7 cellular contexts compared by ENCODE assay signal in the genomic region with DNA sequence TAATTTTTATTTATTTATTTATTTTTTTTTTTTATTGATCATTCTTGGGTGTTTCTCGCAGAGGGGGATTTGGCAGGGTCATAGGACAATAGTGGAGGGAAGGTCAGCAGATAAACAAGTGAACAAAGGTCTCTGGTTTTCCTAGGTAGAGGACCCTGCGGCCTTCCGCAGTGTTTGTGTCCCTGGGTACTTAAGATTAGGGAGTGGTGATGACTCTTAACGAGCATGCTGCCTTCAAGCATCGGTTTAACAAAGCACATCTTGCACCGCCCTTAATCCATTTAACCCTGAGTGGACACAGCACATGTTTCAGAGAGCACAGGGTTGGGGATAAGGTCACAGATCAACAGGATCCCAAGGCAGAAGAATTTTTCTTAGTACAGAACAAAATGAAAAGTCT. TPM values are rescaled to one million over a fixed set of nuclear protein-coding genes. Genes with fewer than 3 reads are reported as not detected.
A peak's percentile ranks its signal among the peaks of the same experiment; 100 is the strongest.
DNase-seq lines count a peak whose midpoint lies in the region; ATAC-seq, FAIRE-seq and TF ChIP-seq lines count a peak whose summit lies in the region.
"Not testable (repeated sequence)": the region's sequence is repeated elsewhere in the genome, so short reads cannot be mapped to it uniquely, and the experiment has no call there.

No MANE protein-coding gene starts in this region.

- POLR2A ChIA-PET in RWPE1 (lab: Yijun Ruan, JAX; ENCODE audit: low non-redundant PET); endothelial cell of umbilical vein (lab: Charles Lee): not testable (repeated sequence)

- not testable (repeated sequence) for ATAC-seq in GM23338; stimulated activated effector memory CD8-positive, alpha-beta T cell treated with anti-CD3 and anti-CD28 coated beads, Interleukin-12 subunit alpha, Interleukin-12 subunit beta, amount 100 ng/mL, for 72 hours
- peak; percentile 9 for ATAC-seq in left ventricle myocardium superior

- H3K79me2 ChIP-seq in GM23338 (replicated peaks; ENCODE audit: insufficient read depth); endothelial cell of umbilical vein (ENCODE audit: control insufficient read depth, insufficient read depth, low read length); neural cell (replicated peaks; ENCODE audit: insufficient read depth, low read length): not testable (repeated sequence)

- not testable (repeated sequence) for FAIRE-seq in endothelial cell of umbilical vein (lab: Jason Lieb, UNC)

- not testable (repeated sequence) for H3K4me2 ChIP-seq in GM23338; endothelial cell of umbilical vein (ENCODE audit: insufficient read depth, low read length); neural cell (ENCODE audit: low read length)

- not testable (repeated sequence) for H3K9me3 ChIP-seq in endothelial cell of umbilical vein (replicated peaks; ENCODE audit: control insufficient read depth, insufficient read depth, low read length); neural cell (ENCODE audit: low read length)

- H3K4me1 Mint-ChIP-seq in GM23338, result peaks cover 15% of the 10 kb centered on the region
- peaks cover 31% of the 10 kb centered on the region for H3K4me1 Mint-ChIP-seq in stimulated activated effector memory CD8-positive, alpha-beta T cell treated with anti-CD3 and anti-CD28 coated beads, Interleukin-12 subunit alpha, Interleukin-12 subunit beta, amount 100 ng/mL, for 72 hours

- H4K20me1 ChIP-seq in GM23338 (replicated peaks; ENCODE audit: insufficient read depth); endothelial cell of umbilical vein (replicated peaks; ENCODE audit: control insufficient read depth, extremely low read depth, insufficient read depth, low read length); neural cell (ENCODE audit: insufficient read depth): not testable (repeated sequence)

- not testable (repeated sequence) for H3K9me1 ChIP-seq in endothelial cell of umbilical vein (replicated peaks; ENCODE audit: control insufficient read depth, extremely low read depth, insufficient read depth, low read length)

- not testable (repeated sequence) for H3K4me1 ChIP-seq in GM23338 (ENCODE audit: insufficient read depth); endothelial cell of umbilical vein (ENCODE audit: control insufficient read depth, extremely low read depth, insufficient read depth, low read length)

- not testable (repeated sequence) for H3K9me2 ChIP-seq in GM23338 (ENCODE audit: insufficient read depth); neural cell (ENCODE audit: insufficient read depth, low read length)

- BruUV-seq in endothelial cell of umbilical vein (replicated peaks; lab: Mats Ljungman, UMichigan), result TSS peak; percentile 27

- dilution Hi-C loops in endothelial cell of umbilical vein (cut with MboI; ENCODE audit: extremely low pct_ligation_motif_present, low sequenced_read_pairs), result not testable (repeated sequence)

- not testable (repeated sequence) for TF ChIP-seq EP300 in neural cell (conservative IDR thresholded peaks at IDR 0.05; ENCODE audit: poor library complexity, severe bottlenecking)

- TF ChIP-seq CTCF in GM23338 (conservative IDR thresholded peaks at IDR 0.05; ENCODE audit: low read depth in 2 of 2); RWPE1 (conservative IDR thresholded peaks at IDR 0.05; ENCODE audit: low read depth); astrocyte of the cerebellum (IDR thresholded peaks at IDR 0.05; ENCODE audit: low read depth, low read length, missing control alignments); endothelial cell of umbilical vein (IDR thresholded peaks at IDR 0.05; ENCODE audit: extremely low read depth in 1 of 2, insufficient read depth in 1 of 2, low read depth in 1 of 2, low read length in 2 of 2); neural cell (IDR thresholded peaks at IDR 0.05; ENCODE audit: poor library complexity, severe bottlenecking): not testable (repeated sequence)

- H3K9me3 Mint-ChIP-seq in GM23338, result peaks cover 19% of the 10 kb centered on the region
- H3K9me3 Mint-ChIP-seq in stimulated activated effector memory CD8-positive, alpha-beta T cell treated with anti-CD3 and anti-CD28 coated beads, Interleukin-12 subunit alpha, Interleukin-12 subunit beta, amount 100 ng/mL, for 72 hours, result not testable (repeated sequence)

- not testable (repeated sequence) for TF ChIP-seq POLR2A in endothelial cell of umbilical vein (IDR thresholded peaks at IDR 0.05; ENCODE audit: low read depth, low read length)

- H3K27ac Mint-ChIP-seq in GM23338; stimulated activated effector memory CD8-positive, alpha-beta T cell treated with anti-CD3 and anti-CD28 coated beads, Interleukin-12 subunit alpha, Interleukin-12 subunit beta, amount 100 ng/mL, for 72 hours: not testable (repeated sequence)

- H2AFZ ChIP-seq in GM23338; endothelial cell of umbilical vein (ENCODE audit: low read depth, low read length); neural cell (ENCODE audit: low read depth, low read length): not testable (repeated sequence)

- TF ChIP-seq RAD21 in neural cell (conservative IDR thresholded peaks at IDR 0.05), result not testable (repeated sequence)

- H3F3A ChIP-seq in GM23338 (replicated peaks; ENCODE audit: low read depth); neural cell (ENCODE audit: insufficient read depth, low read length, poor library complexity, severe bottlenecking): not testable (repeated sequence)

- in situ Hi-C loops in astrocyte of the cerebellum (cut with HindIII; ENCODE audit: low sequenced_read_pairs), result not testable (repeated sequence)

- H3K4me3 Mint-ChIP-seq in GM23338, result peak overlapping the region; percentile 74; the same call in 1 of the 3 replicates
- H3K4me3 Mint-ChIP-seq in stimulated activated effector memory CD8-positive, alpha-beta T cell treated with anti-CD3 and anti-CD28 coated beads, Interleukin-12 subunit alpha, Interleukin-12 subunit beta, amount 100 ng/mL, for 72 hours, result peak overlapping the region; percentile 28

- H3K4me3 ChIP-seq in GM23338, result 0 out of 2 replicates have a peak overlapping the region, but pooled peaks have one; percentile 76
- H3K4me3 ChIP-seq in astrocyte of the cerebellum (ENCODE audit: low read depth, low read length), result peak overlapping the region; percentile 46
- H3K4me3 ChIP-seq in endothelial cell of umbilical vein (replicated peaks in 1 of 3; ENCODE audit: insufficient read depth in 1 of 3, low read depth in 1 of 3, low read length in 3 of 3), result not testable (repeated sequence)
- peak overlapping the region; percentile 70 for H3K4me3 ChIP-seq in neural cell (ENCODE audit: low read length)

- peaks cover 38% of the 10 kb centered on the region for H3K27me3 ChIP-seq in GM23338 (ENCODE audit: insufficient read depth)
- H3K27me3 ChIP-seq in endothelial cell of umbilical vein (ENCODE audit: control insufficient read depth in 2 of 2, insufficient read depth in 2 of 2, low read length in 2 of 2); neural cell (ENCODE audit: insufficient read depth, low read depth, low read length): not testable (repeated sequence)

- peaks cover 24% of the 10 kb centered on the region for H3K27me3 Mint-ChIP-seq in GM23338 (ENCODE audit: insufficient read depth, low read depth, poor library complexity)

- H3K36me3 Mint-ChIP-seq in GM23338 (ENCODE audit: low read depth), result peaks cover 13% of the 10 kb centered on the region
- not testable (repeated sequence) for H3K36me3 Mint-ChIP-seq in stimulated activated effector memory CD8-positive, alpha-beta T cell treated with anti-CD3 and anti-CD28 coated beads, Interleukin-12 subunit alpha, Interleukin-12 subunit beta, amount 100 ng/mL, for 72 hours

- H3K27ac ChIP-seq in GM23338 (ENCODE audit: low read depth); endothelial cell of umbilical vein (ENCODE audit: insufficient read depth, low read depth, low read length): not testable (repeated sequence)
- H3K27ac ChIP-seq in RWPE1, result peak overlapping the region; percentile 51
- peak overlapping the region; percentile 78 for H3K27ac ChIP-seq in neural cell (ENCODE audit: low read length)

- intact Hi-C loops in endothelial cell of umbilical vein (cut with micrococcal nuclease), result loop anchor here (1.0 kb wide), 1 partner anchor 16 kb away; no protein-coding TSS in a partner anchor
- intact Hi-C loops in left ventricle myocardium superior (cut with micrococcal nuclease), result not testable (repeated sequence)

- not testable (repeated sequence) for H3K9ac ChIP-seq in endothelial cell of umbilical vein (replicated peaks; ENCODE audit: extremely low read depth, insufficient read depth, low read length); neural cell (ENCODE audit: low read length)

- CTCF ChIA-PET in RWPE1 (lab: Yijun Ruan, JAX), result not testable (repeated sequence)
- CTCF ChIA-PET in endothelial cell of umbilical vein (lab: Charles Lee), result interaction anchor here (1.9 kb wide), 1 partner anchor 34 kb away, joined by 16 read pairs; no protein-coding TSS in a partner anchor

- not testable (repeated sequence) for H3K36me3 ChIP-seq in GM23338 (ENCODE audit: insufficient read depth); endothelial cell of umbilical vein (ENCODE audit: control insufficient read depth in 2 of 2, extremely low read depth in 1 of 2, insufficient read depth in 2 of 2, low read length in 2 of 2); neural cell (ENCODE audit: insufficient read depth, low read length)

- not testable (repeated sequence) for DNase-seq in GM23338 (ENCODE audit: low spot score); RWPE1 (ENCODE audit: low spot score); astrocyte of the cerebellum (ENCODE audit: low read depth); endothelial cell of umbilical vein (ENCODE audit: low read depth, low spot score); left ventricle myocardium superior; stimulated activated effector memory CD8-positive, alpha-beta T cell treated with anti-CD3 and anti-CD28 coated beads, Interleukin-12 subunit alpha, Interleukin-12 subunit beta, amount 100 ng/mL, for 72 hours (ENCODE audit: low spot score in 2 of 2)

RNA-seq across cellular contexts. Expression of a gene that starts 8.8 kb away (rescaled TPM):
- total RNA-seq in GM23338 (2014; rRNA removed; shearing (Covaris generic)), result 10.6 and 11.9 TPM in 2 replicates
- 2.6 and 2.9 TPM in 2 replicates for polyA plus RNA-seq in GM23338 (2016; fragmentation: Nextera tagmentation; extraction: Ambion mirVana)
- total RNA-seq in endothelial cell of umbilical vein, result 24.2 and 25.6 TPM in 2 replicates
- 19.2 and 19.6 TPM in 2 replicates for polyA plus RNA-seq in endothelial cell of umbilical vein
- 24.0 and 26.1 TPM in 2 replicates for polyA plus RNA-seq in endothelial cell of umbilical vein (2011; cell fraction: cytosol; rRNA removed)
- 13.0 and 13.6 TPM in 2 replicates for polyA plus RNA-seq in endothelial cell of umbilical vein (2011; cell fraction: nucleus; rRNA removed)
- 26.1 and 29.0 TPM in 2 replicates for polyA plus RNA-seq in endothelial cell of umbilical vein (2012)
- polyA minus RNA-seq in endothelial cell of umbilical vein, result 25.3 and 31.0 TPM in 2 replicates
- 9.6 TPM for polyA minus RNA-seq in endothelial cell of umbilical vein (2011; cell fraction: cytosol; rRNA and poly(A)+ RNA removed)
- 9.5 and 9.8 TPM in 2 replicates for polyA minus RNA-seq in endothelial cell of umbilical vein (2011; cell fraction: nucleus; rRNA and poly(A)+ RNA removed)
- total RNA-seq in left ventricle myocardium superior, result 13.3 TPM
- polyA plus RNA-seq in neural cell, result 22.1 and 30.8 TPM in 2 replicates
- 46.0 and 46.3 TPM in 2 replicates for polyA minus RNA-seq in neural cell
